Comparison of ENCODE assay signal across 10 cellular contexts in genomic region chrY:20576460-20576859, GRCh38. TPM values are rescaled to one million over a fixed set of nuclear protein-coding genes. Genes with fewer than 3 reads are reported as not detected.
DNase-seq lines count a peak whose midpoint lies in the region; ATAC-seq, FAIRE-seq and TF ChIP-seq lines count a peak whose summit lies in the region.
"Had no signal": no experiment of that assay in that cellular context is flagged by ENCODE, and none has a peak within 500 bp of the region (broad histone marks: within the 10 kb centered on the region; RNA-seq: fewer than 3 reads in every experiment).

No MANE protein-coding gene starts in this region.

- H3K36me3 ChIP-seq in right atrium auricular region (no peaks in the 10 kb centered on the region), fibroblast of lung (ENCODE audit: control insufficient read depth, insufficient read depth, low read length) (no peaks in the 10 kb centered on the region), gastrocnemius medialis (no peaks in the 10 kb centered on the region)
- H3K36me3 ChIP-seq: tibial nerve had no signal

- H3K27ac ChIP-seq in right atrium auricular region (no peak overlapping the region), fibroblast of lung (ENCODE audit: insufficient read depth, low read length) (peak overlapping the region; percentile 59), gastrocnemius medialis (peak overlapping the region in 2 of 4 donors; percentile 94 to 97)

- TF ChIP-seq POLR2A in gastrocnemius medialis (IDR thresholded peaks at IDR 0.05): no peak

- H3K4me2 ChIP-seq in fibroblast of lung (ENCODE audit: extremely low read depth, insufficient read depth, low read length): no peak overlapping the region

- H3K9me3 ChIP-seq in right atrium auricular region (no peaks in the 10 kb centered on the region), fibroblast of lung (ENCODE audit: control insufficient read depth, insufficient read depth, low read depth, low read length) (no peaks in the 10 kb centered on the region), gastrocnemius medialis (no peaks in the 10 kb centered on the region)
- H3K9me3 ChIP-seq: tibial nerve had no signal

- ATAC-seq in Right ventricle myocardium superior (ENCODE audit: poor library complexity): peak; percentile 3
- ATAC-seq in gastrocnemius medialis: no peak

- H3K4me3 ChIP-seq in right atrium auricular region: no peak overlapping the region
- H3K4me3 ChIP-seq in fibroblast of lung (replicated peaks in 1 of 4; ENCODE audit: control extremely low read depth in 1 of 4, insufficient read depth in 1 of 4, low read depth in 3 of 4, low read length in 4 of 4): peak overlapping the region in 3 of 4 experiments; percentile 35 to 98 (median 71)
- H3K4me3 ChIP-seq in gastrocnemius medialis: peak overlapping the region in 2 of 4 donors; percentile 59 to 70

- intact Hi-C loops in Right ventricle myocardium superior (cut with DNase I) (no loop called here), gastrocnemius medialis (cut with DNase I; ENCODE audit: low total_unique reads) (no loop called here)

- TF ChIP-seq CTCF in right atrium auricular region (IDR thresholded peaks at IDR 0.05) (no peak), fibroblast of lung (conservative IDR thresholded peaks at IDR 0.05 in 1 of 2, IDR thresholded peaks at IDR 0.05 in 1 of 2; ENCODE audit: low read depth in 1 of 2, low read length in 2 of 2) (no peak), gastrocnemius medialis (IDR thresholded peaks at IDR 0.05 in 4 of 5, conservative IDR thresholded peaks at IDR 0.05 in 1 of 5) (no peak)

- no peaks in the 10 kb centered on the region for H3K79me2 ChIP-seq in fibroblast of lung (ENCODE audit: control insufficient read depth, insufficient read depth, low read length)

- H4K20me1 ChIP-seq in fibroblast of lung (ENCODE audit: control insufficient read depth, extremely low read depth, insufficient read depth, low read length): no peaks in the 10 kb centered on the region

- H3K4me1 ChIP-seq in right atrium auricular region (no peaks in the 10 kb centered on the region), fibroblast of lung (ENCODE audit: control insufficient read depth, extremely low read depth, insufficient read depth, low read length) (no peaks in the 10 kb centered on the region), gastrocnemius medialis (peaks cover 0 to 14% of the 10 kb centered on the region in 2 donors)
- H3K4me1 ChIP-seq: tibial nerve had no signal

- H3K9ac ChIP-seq in fibroblast of lung (ENCODE audit: insufficient read depth, low read length): no peak overlapping the region

- in situ Hi-C loops in gastrocnemius medialis (cut with MboI; ENCODE audit: low sequenced_read_pairs in 4 of 4): loop anchor here in 1 of 4 donors (10.0 kb wide), 1 partner anchor 1012 kb away; no protein-coding TSS in a partner anchor

- peak; percentile 33 for FAIRE-seq in RCC 7860 (lab: Jason Lieb, UNC)

- DNase-seq in Right ventricle myocardium superior: no peak
- DNase-seq in right atrium auricular region (ENCODE audit: low spot score): no peak
- no peak for DNase-seq in RCC 7860 (ENCODE audit: low spot score)
- peak in 1 of 2 donors; percentile 3 for DNase-seq in fibroblast of lung (ENCODE audit: low read depth in 2 of 2)
- peak; percentile 9 for DNase-seq in superior temporal gyrus (ENCODE audit: extremely low spot score)
- no peak for DNase-seq in NCI-H1092 (lab: John Stamatoyannopoulos, UW)
- DNase-seq in NCI-H82 treated with DMSO at 0.1 percent for 48 hours (lab: John Stamatoyannopoulos, UW; ENCODE audit: unreplicated experiment): no peak
- DNase-seq in gastrocnemius medialis: no peak
- DNase-seq: NCI-H1436 treated with DMSO at 0.1 percent for 48 hours had no signal

- no peak overlapping the region for H2AFZ ChIP-seq in fibroblast of lung (ENCODE audit: low read length)

- no peaks in the 10 kb centered on the region for H3K27me3 ChIP-seq in right atrium auricular region
- H3K27me3 ChIP-seq in fibroblast of lung (ENCODE audit: control insufficient read depth, insufficient read depth, low read length): no peaks in the 10 kb centered on the region
- H3K27me3 ChIP-seq in gastrocnemius medialis: no peaks in the 10 kb centered on the region
- H3K27me3 ChIP-seq: tibial nerve had no signal

RNA-seq across cellular contexts. Expression of gene EIF1AY, which starts 0.9 kb away (rescaled TPM):
- 225 TPM for total RNA-seq in Right ventricle myocardium superior
- total RNA-seq in right atrium auricular region: not detected
- total RNA-seq in fibroblast of lung: 30.6 TPM in 1 of 2 replicates, not detected in the other
- 25.0 TPM in 1 of 2 replicates, not detected in the other for polyA plus RNA-seq in fibroblast of lung
- 28.1 TPM in 1 of 2 replicates, not detected in the other for polyA plus RNA-seq in fibroblast of lung (2012)
- 0.55 TPM in 1 of 2 replicates, not detected in the other for polyA minus RNA-seq in fibroblast of lung (ENCODE audit: low replicate concordance)
- 10 to 100 TPM in 2 of 4 donors, not detected in 2; 56.3 to 62.4 TPM for total RNA-seq in gastrocnemius medialis

Comparison
In these comparisons a context has a peak if more than half of its experiments do, and no peak if none do; other contexts are left out.
1. H3K4me3 ChIP-seq: peak in fibroblast of lung (3 of 4); none in right atrium auricular region (0 of 2).